In the genomic region with DNA sequence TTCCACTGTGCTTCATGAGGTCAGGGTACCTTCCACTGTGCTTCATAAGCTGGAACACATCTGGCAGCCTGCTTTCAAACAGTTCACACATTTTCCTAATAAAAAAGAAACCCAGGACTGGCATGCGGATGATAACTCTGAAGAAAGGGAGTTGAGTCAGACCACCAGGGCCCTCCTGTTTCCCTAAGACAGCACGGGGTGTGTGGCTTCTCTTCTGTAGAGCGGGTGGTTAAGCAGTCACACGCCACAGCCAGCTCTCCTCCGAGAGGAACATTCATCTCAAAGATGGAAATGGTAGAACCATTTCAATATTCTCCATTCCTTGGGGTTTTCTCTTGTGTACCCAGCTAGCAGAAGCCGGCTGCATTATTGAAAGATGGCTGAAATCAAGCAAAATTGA, we compare ENCODE assay signal across 13 cellular contexts.
DNase-seq lines count a peak whose midpoint lies in the region; ATAC-seq and TF ChIP-seq lines count a peak whose summit lies in the region.
"Had no signal": no experiment of that assay in that cellular context is flagged by ENCODE, and none has a peak within 500 bp of the region (broad histone marks: within the 10 kb centered on the region; RNA-seq: fewer than 3 reads in every experiment).

No MANE protein-coding gene starts in this region.

- H3K14ac ChIP-seq in neuronal stem cell (ENCODE audit: low read length): no peak overlapping the region

- peak; percentile 75 to 82 for ATAC-seq in activated T-cell treated with anti-CD3 and anti-CD28 coated beads, Interleukin-2, amount 50 U/mL, for 72 hours (replicated peaks in 1 of 2)

- H2BK120ac ChIP-seq in neuronal stem cell (ENCODE audit: low read depth, low read length): no peak overlapping the region

- no peak overlapping the region for H3K4me3 ChIP-seq in neuronal stem cell (ENCODE audit: low read length in 2 of 2)
- H3K4me3 ChIP-seq: BLaER1 had no signal

- no peak overlapping the region for H3K9ac ChIP-seq in neuronal stem cell (ENCODE audit: low read depth, low read length, poor library complexity)
- H3K9ac ChIP-seq: BLaER1 had no signal

- H3K4me2 ChIP-seq in neuronal stem cell (ENCODE audit: insufficient read depth, low read length, poor library complexity, severe bottlenecking): no peak overlapping the region
- H3K4me2 ChIP-seq: BLaER1 had no signal

- no peak overlapping the region for H2AFZ ChIP-seq in neuronal stem cell (ENCODE audit: low read length)

- H2BK12ac ChIP-seq in neuronal stem cell (ENCODE audit: low read length): no peak overlapping the region

- no peak overlapping the region for H3K23ac ChIP-seq in neuronal stem cell (ENCODE audit: low read depth, low read length, poor library complexity)

- H3K9me3 ChIP-seq in neuronal stem cell (replicated peaks in 1 of 2; ENCODE audit: control insufficient read depth in 2 of 2, insufficient read depth in 1 of 2, low read depth in 1 of 2, low read length in 2 of 2): no peaks in the 10 kb centered on the region
- H3K9me3 ChIP-seq: BLaER1 had no signal

- H4K91ac ChIP-seq in neuronal stem cell (ENCODE audit: low read depth, low read length, poor library complexity): no peak overlapping the region

- peaks cover 11% of the 10 kb centered on the region for H3K4me1 Mint-ChIP-seq in activated T-cell treated with anti-CD3 and anti-CD28 coated beads, Interleukin-2, amount 50 U/mL, for 72 hours (ENCODE audit: low read depth)
- peaks cover 19% of the 10 kb centered on the region for H3K4me1 Mint-ChIP-seq in activated T-cell treated with anti-CD3 and anti-CD28 coated beads, Interleukin-2, amount 50 U/mL, for 24 hours (ENCODE audit: low read depth)
- H3K4me1 Mint-ChIP-seq in chondrocyte (ENCODE audit: low read depth): peaks cover 6% of the 10 kb centered on the region
- no peaks in the 10 kb centered on the region for H3K4me1 Mint-ChIP-seq in HFFc6 (ENCODE audit: low read depth)

- no peak overlapping the region for H3K18ac ChIP-seq in neuronal stem cell (ENCODE audit: low read length)

- TF ChIP-seq CTCF in chondrocyte (IDR thresholded peaks at IDR 0.05) (no peak), HFFc6 (IDR thresholded peaks at IDR 0.05) (no peak)

- no peak overlapping the region for H3K4ac ChIP-seq in neuronal stem cell (ENCODE audit: low read length)

- no CpG with 5 or more reads among the region's 6 CpGs for WGBS in neuronal stem cell (ENCODE audit: extremely low coverage in 2 of 2, insufficient read length in 2 of 2, insufficient replicate concordance in 1 of 2), 2 donors

- no peaks in the 10 kb centered on the region for H3K27me3 ChIP-seq in neuronal stem cell (ENCODE audit: control insufficient read depth in 3 of 3, insufficient read depth in 3 of 3, low read depth in 1 of 3, low read length in 3 of 3)

- DNase-seq in activated T-cell treated with anti-CD3 and anti-CD28 coated beads, Interleukin-2, amount 50 U/mL, for 72 hours: peak in 1 of 2 donors; percentile 37
- DNase-seq in activated T-cell treated with anti-CD3 and anti-CD28 coated beads, Interleukin-2, amount 50 U/mL, for 24 hours: no peak
- DNase-seq in chondrocyte (ENCODE audit: low spot score): peak; percentile 28
- DNase-seq in neuronal stem cell (ENCODE audit: low spot score): no peak
- DNase-seq in HFFc6: no peak
- DNase-seq in NCI-H2107 (lab: John Stamatoyannopoulos, UW): no peak
- DNase-seq in NCI-H2171 (lab: John Stamatoyannopoulos, UW): no peak
- DNase-seq: AML-193, DMS 273 treated with DMSO at 0.1 percent for 48 hours, HCEC 1CT had no signal

- no peak overlapping the region for H4K8ac ChIP-seq in neuronal stem cell (ENCODE audit: low read depth, low read length)

- no peak overlapping the region for H2BK15ac ChIP-seq in neuronal stem cell (ENCODE audit: low read length)

- H3K4me1 ChIP-seq in neuronal stem cell (ENCODE audit: control insufficient read depth in 2 of 2, insufficient read depth in 1 of 2, low read depth in 1 of 2, low read length in 2 of 2): peaks cover 12% of the 10 kb centered on the region in 2 donors

- peaks cover 5 to 21% of the 10 kb centered on the region in 2 donors for H3K36me3 ChIP-seq in neuronal stem cell (replicated peaks in 1 of 2; ENCODE audit: control insufficient read depth in 2 of 2, insufficient read depth in 2 of 2, low read length in 2 of 2)

- no peaks in the 10 kb centered on the region for H3K27me3 Mint-ChIP-seq in activated T-cell treated with anti-CD3 and anti-CD28 coated beads, Interleukin-2, amount 50 U/mL, for 72 hours (ENCODE audit: low read depth)
- peaks cover 4% of the 10 kb centered on the region for H3K27me3 Mint-ChIP-seq in activated T-cell treated with anti-CD3 and anti-CD28 coated beads, Interleukin-2, amount 50 U/mL, for 24 hours
- no peaks in the 10 kb centered on the region for H3K27me3 Mint-ChIP-seq in chondrocyte (ENCODE audit: low read depth)
- no peaks in the 10 kb centered on the region; the same call in 1 of the 2 replicates for H3K27me3 Mint-ChIP-seq in HFFc6 (ENCODE audit: insufficient read depth)

- H2BK5ac ChIP-seq in neuronal stem cell (ENCODE audit: low read length): peak overlapping the region; percentile 68

- H2AK5ac ChIP-seq in neuronal stem cell (ENCODE audit: low read depth, low read length): no peak overlapping the region

- H3K27ac ChIP-seq in neuronal stem cell (replicated peaks; ENCODE audit: low read length): no peak overlapping the region
- H3K27ac ChIP-seq: 22Rv1, BLaER1, HL-60 had no signal

- H3K9me3 Mint-ChIP-seq in activated T-cell treated with anti-CD3 and anti-CD28 coated beads, Interleukin-2, amount 50 U/mL, for 72 hours: no peaks in the 10 kb centered on the region
- H3K9me3 Mint-ChIP-seq in activated T-cell treated with anti-CD3 and anti-CD28 coated beads, Interleukin-2, amount 50 U/mL, for 24 hours: no peaks in the 10 kb centered on the region
- no peaks in the 10 kb centered on the region for H3K9me3 Mint-ChIP-seq in chondrocyte (ENCODE audit: low read depth)
- no peaks in the 10 kb centered on the region for H3K9me3 Mint-ChIP-seq in HFFc6

- no peak overlapping the region for H3K4me3 Mint-ChIP-seq in activated T-cell treated with anti-CD3 and anti-CD28 coated beads, Interleukin-2, amount 50 U/mL, for 72 hours
- no peak overlapping the region for H3K4me3 Mint-ChIP-seq in activated T-cell treated with anti-CD3 and anti-CD28 coated beads, Interleukin-2, amount 50 U/mL, for 24 hours
- H3K4me3 Mint-ChIP-seq in chondrocyte (ENCODE audit: unreplicated experiment): no peak overlapping the region
- H3K4me3 Mint-ChIP-seq in HFFc6: no peak overlapping the region

- H3K27ac Mint-ChIP-seq in activated T-cell treated with anti-CD3 and anti-CD28 coated beads, Interleukin-2, amount 50 U/mL, for 72 hours: no peak overlapping the region
- no peak overlapping the region for H3K27ac Mint-ChIP-seq in activated T-cell treated with anti-CD3 and anti-CD28 coated beads, Interleukin-2, amount 50 U/mL, for 24 hours
- H3K27ac Mint-ChIP-seq in chondrocyte (ENCODE audit: unreplicated experiment) (no peak overlapping the region), HFFc6 (no peak overlapping the region)

- H3K79me1 ChIP-seq in neuronal stem cell (ENCODE audit: low read depth, low read length): no peaks in the 10 kb centered on the region

- H3K36me3 Mint-ChIP-seq in activated T-cell treated with anti-CD3 and anti-CD28 coated beads, Interleukin-2, amount 50 U/mL, for 72 hours (ENCODE audit: insufficient read depth in 2 of 2): no peaks in the 10 kb centered on the region
- H3K36me3 Mint-ChIP-seq in activated T-cell treated with anti-CD3 and anti-CD28 coated beads, Interleukin-2, amount 50 U/mL, for 24 hours (ENCODE audit: low read depth): no peaks in the 10 kb centered on the region
- H3K36me3 Mint-ChIP-seq in chondrocyte (ENCODE audit: low read depth) (peaks cover 7% of the 10 kb centered on the region), HFFc6 (ENCODE audit: low read depth) (no peaks in the 10 kb centered on the region)
